In genomic region chr7:28957822-28958234, GRCh38 we compare ENCODE assay signal across 10 cellular contexts. TPM values are rescaled to one million over a fixed set of nuclear protein-coding genes. Genes with fewer than 3 reads are reported as not detected.
DNase-seq lines count a peak whose midpoint lies in the region; ATAC-seq, FAIRE-seq and TF ChIP-seq lines count a peak whose summit lies in the region.
"Had no signal": no experiment of that assay in that cellular context is flagged by ENCODE, and none has a peak within 500 bp of the region (broad histone marks: within the 10 kb centered on the region; RNA-seq: fewer than 3 reads in every experiment).

No MANE protein-coding gene starts in this region.

- peaks cover 6% of the 10 kb centered on the region for H3K4me1 Mint-ChIP-seq in astrocyte (ENCODE audit: low read depth, unreplicated experiment)
- peaks cover 2% of the 10 kb centered on the region for H3K4me1 Mint-ChIP-seq in T-helper 2 cell treated with Interferon-gamma antibody and Interleukin-4, amounts not matched to agents 5 μg/mL and 100 μg/mL, for 36 hours (ENCODE audit: low read depth)

- TF ChIP-seq CTCF in GM13977 (IDR thresholded peaks at IDR 0.05; ENCODE audit: extremely low read depth, insufficient read depth, missing control alignments) = no peak
- TF ChIP-seq CTCF in astrocyte (IDR thresholded peaks at IDR 0.05; ENCODE audit: insufficient read depth, low read depth, low read length) = no peak
- no peak for TF ChIP-seq CTCF in spleen (IDR thresholded peaks at IDR 0.05 in 8 of 11, conservative IDR thresholded peaks at IDR 0.05 in 3 of 11)

- H3K27me3 ChIP-seq in astrocyte (ENCODE audit: insufficient read depth, low read length) (peaks cover 31% of the 10 kb centered on the region), iPS-20b (ENCODE audit: insufficient read depth, low read length) (peaks cover 55% of the 10 kb centered on the region), spleen (replicated peaks in 1 of 7) (peaks cover 10 to 76% (median 39%) of the 10 kb centered on the region in 7 donors)

- H2AFZ ChIP-seq in astrocyte (ENCODE audit: low read depth, low read length) = peak overlapping the region; percentile 74
- H2AFZ ChIP-seq: PC-9 had no signal

- peaks cover 43% of the 10 kb centered on the region for H3K27me3 Mint-ChIP-seq in astrocyte (ENCODE audit: low read depth, unreplicated experiment)
- peaks cover 65% of the 10 kb centered on the region for H3K27me3 Mint-ChIP-seq in T-helper 2 cell treated with Interferon-gamma antibody and Interleukin-4, amounts not matched to agents 5 μg/mL and 100 μg/mL, for 36 hours (ENCODE audit: low read depth)

- H3K4me1 ChIP-seq in astrocyte (ENCODE audit: insufficient read depth, low read length) = peaks cover 23% of the 10 kb centered on the region
- peaks cover 21% of the 10 kb centered on the region; the same call in 1 of the 2 replicates for H3K4me1 ChIP-seq in iPS-20b (ENCODE audit: insufficient read depth, low read length)
- peaks cover 16 to 68% (median 47%) of the 10 kb centered on the region in 6 donors for H3K4me1 ChIP-seq in spleen

- peak overlapping the region; percentile 54 for H3K4me3 Mint-ChIP-seq in astrocyte (ENCODE audit: unreplicated experiment)
- H3K4me3 Mint-ChIP-seq in T-helper 2 cell treated with Interferon-gamma antibody and Interleukin-4, amounts not matched to agents 5 μg/mL and 100 μg/mL, for 36 hours = no peak overlapping the region

- peak overlapping the region; percentile 84 for H3K4me2 ChIP-seq in astrocyte (ENCODE audit: low read length)
- H3K4me2 ChIP-seq: PC-9 had no signal

- H3K27ac ChIP-seq in astrocyte (ENCODE audit: low read depth, low read length) (no peak overlapping the region), iPS-20b (ENCODE audit: low read length) (no peak overlapping the region), spleen (peak overlapping the region; percentile 28 to 89 (median 86))
- H3K27ac ChIP-seq: PC-9 had no signal

- intact Hi-C loops in spleen (cut with DNase I; ENCODE audit: low total_unique reads) = loop anchor here (5.0 to 10.0 kb wide), 2 partner anchors 36 to 147 kb away; no protein-coding TSS in a partner anchor

- no peak for TF ChIP-seq POLR2A in spleen (IDR thresholded peaks at IDR 0.05)

- no peak for ATAC-seq in HG02981 (IDR thresholded peaks at IDR 0.05; ENCODE audit: unreplicated experiment)

- H3K9me3 ChIP-seq in astrocyte (ENCODE audit: insufficient read depth, low read depth, low read length) = no peaks in the 10 kb centered on the region
- H3K9me3 ChIP-seq in iPS-20b (ENCODE audit: insufficient read depth, low read depth, low read length) = no peaks in the 10 kb centered on the region
- H3K9me3 ChIP-seq in spleen = no peaks in the 10 kb centered on the region

- H3K27ac Mint-ChIP-seq in astrocyte (ENCODE audit: unreplicated experiment) = peak overlapping the region; percentile 47
- H3K27ac Mint-ChIP-seq in T-helper 2 cell treated with Interferon-gamma antibody and Interleukin-4, amounts not matched to agents 5 μg/mL and 100 μg/mL, for 36 hours = no peak overlapping the region

- H3K4me3 ChIP-seq in astrocyte (ENCODE audit: insufficient read depth, low read depth, low read length) = peak overlapping the region; percentile 43
- H3K4me3 ChIP-seq in iPS-20b (ENCODE audit: low read length) = peak overlapping the region; percentile 66; the same call in 1 of the 2 replicates
- peak overlapping the region; percentile 30 to 77 (median 48) for H3K4me3 ChIP-seq in spleen
- H3K4me3 ChIP-seq: PC-9 had no signal

- in situ Hi-C loops in GM13977 (cut with MboI; ENCODE audit: low pct_unique_long_range_greater_than_20kb, low sequenced_read_pairs, unreplicated experiment) = no loop called here

- no peaks in the 10 kb centered on the region for H4K20me1 ChIP-seq in astrocyte (ENCODE audit: insufficient read depth, low read length)

- H3K79me2 ChIP-seq in astrocyte (ENCODE audit: insufficient read depth, low read length) = no peaks in the 10 kb centered on the region

- peaks cover 6% of the 10 kb centered on the region for H3K9me3 Mint-ChIP-seq in astrocyte (ENCODE audit: unreplicated experiment)
- no peaks in the 10 kb centered on the region for H3K9me3 Mint-ChIP-seq in T-helper 2 cell treated with Interferon-gamma antibody and Interleukin-4, amounts not matched to agents 5 μg/mL and 100 μg/mL, for 36 hours

- H3K36me3 Mint-ChIP-seq in astrocyte (ENCODE audit: low read depth, unreplicated experiment) = no peaks in the 10 kb centered on the region
- no peaks in the 10 kb centered on the region for H3K36me3 Mint-ChIP-seq in T-helper 2 cell treated with Interferon-gamma antibody and Interleukin-4, amounts not matched to agents 5 μg/mL and 100 μg/mL, for 36 hours (ENCODE audit: low read depth)

- WGBS in spleen, 5 donors = 4 to 7% (median 5%) methylated on average over 12 to 43 of the region's 43 CpGs

- H3K9ac ChIP-seq in astrocyte (ENCODE audit: low read length) (no peak overlapping the region), iPS-20b (ENCODE audit: low read depth, low read length) (peak overlapping the region; percentile 44; the same call in 1 of the 2 replicates)

- no peak for FAIRE-seq in astrocyte (lab: Jason Lieb, UNC)
- FAIRE-seq: endometrium had no signal

- DNase-seq in GM13977 (ENCODE audit: low spot score) (peak; percentile 45), astrocyte (ENCODE audit: low read depth) (no peak), spleen (peak; percentile 76)
- DNase-seq in T-helper 2 cell treated with Interferon-gamma antibody and Interleukin-4, amounts not matched to agents 5 μg/mL and 100 μg/mL, for 36 hours (ENCODE audit: low spot score) = no peak
- DNase-seq in stimulated activated CD4-positive, alpha-beta T cell treated with anti-CD3 and anti-CD28 coated beads, Interleukin-1b, Interleukin-23, amount 100 ng/mL, for 48 hours = no peak
- DNase-seq in stimulated activated CD4-positive, alpha-beta T cell treated with anti-CD3 and anti-CD28 coated beads, Interleukin-2, amount 100 ng/mL, for 24 hours = no peak
- DNase-seq: PC-9 had no signal

- H3K36me3 ChIP-seq in astrocyte (ENCODE audit: insufficient read depth, low read length) (no peaks in the 10 kb centered on the region), iPS-20b (ENCODE audit: insufficient read depth, low read depth, low read length) (no peaks in the 10 kb centered on the region), spleen (no peaks in the 10 kb centered on the region)

RNA-seq across cellular contexts. Expression of gene TRIL, which starts 0.3 kb away (rescaled TPM):
- total RNA-seq in astrocyte = 0.45 and 0.72 TPM in 2 replicates
- total RNA-seq in spleen = 10 to 100 TPM in 1 of 7 donors, 1 to 10 TPM in 6; 1.0 to 10.0 (median 6.7) TPM
- polyA plus RNA-seq in spleen = under 1 TPM; 0.33 to 0.96 (median 0.42) TPM
- total RNA-seq: PC-9 had no signal

Comparison
In these comparisons a context has a peak if more than half of its experiments do, and no peak if none do; other contexts are left out.
1. DNase-seq: peak in GM13977 (single experiment) and spleen (single experiment); none in astrocyte (single experiment), T-helper 2 cell treated with Interferon-gamma antibody and Interleukin-4, amounts not matched to agents 5 μg/mL and 100 μg/mL, for 36 hours (single experiment), stimulated activated CD4-positive, alpha-beta T cell treated with anti-CD3 and anti-CD28 coated beads, Interleukin-1b, Interleukin-23, amount 100 ng/mL, for 48 hours (single experiment) and stimulated activated CD4-positive, alpha-beta T cell treated with anti-CD3 and anti-CD28 coated beads, Interleukin-2, amount 100 ng/mL, for 24 hours (0 of 2).
2. H3K27ac ChIP-seq: peak in spleen (8 of 8); none in astrocyte (single experiment) and iPS-20b (single experiment).
3. Peak in every context shown above with its lines, with median percentiles within 50 percentile points of each other: H3K4me3 ChIP-seq.